ENCODE assay signal across 23 cellular contexts in the genomic region with DNA sequence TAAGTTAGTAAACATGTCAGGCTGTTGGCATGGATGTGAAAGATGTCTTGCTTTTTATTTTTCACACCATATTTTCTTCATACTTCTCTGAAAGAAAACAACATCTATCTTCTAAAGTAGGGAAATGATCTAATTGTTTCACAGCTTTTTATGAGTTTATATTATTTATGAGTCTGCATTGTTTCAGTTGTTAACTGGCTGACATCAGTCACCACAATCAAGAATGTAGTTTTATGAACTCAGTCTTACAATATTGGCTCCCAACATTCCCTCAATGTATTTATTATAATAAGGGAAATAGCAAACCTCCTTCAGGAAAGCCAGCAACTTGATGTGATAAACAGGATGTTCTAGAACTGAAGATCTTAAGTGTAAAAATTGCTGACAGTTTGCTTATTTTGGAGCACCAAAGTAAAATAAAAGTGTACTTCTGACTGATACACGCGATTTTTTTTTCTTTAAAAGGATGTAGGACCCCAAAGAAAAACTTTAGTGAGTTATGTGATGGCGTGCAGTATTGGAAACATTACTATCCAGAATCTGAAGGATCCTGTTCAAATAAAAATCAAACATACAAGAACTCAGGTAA.
"Had no signal": no experiment of that assay in that cellular context is flagged by ENCODE, and none has a peak within 500 bp of the region (broad histone marks: within the 10 kb centered on the region; RNA-seq: fewer than 3 reads in every experiment).

No MANE protein-coding gene starts in this region.

- H3K27ac ChIP-seq: body of pancreas, cardiac muscle cell, tibial artery had no signal

- DNase-seq: activated CD4-positive, alpha-beta T cell treated with anti-CD3 and anti-CD28 coated beads, Interleukin-2, amount 10 ng/mL, durations not matched to agents 24 days and 14 days; activated CD4-positive, CD25-positive, alpha-beta regulatory T cell; activated CD8-positive, alpha-beta memory T cell treated with anti-CD3 and anti-CD28 coated beads, Interleukin-2, amount 10 ng/mL, durations not matched to agents 7 days and 5 days; activated CD8-positive, alpha-beta T cell treated with anti-CD3 and anti-CD28 coated beads for 36 hours; activated effector memory CD4-positive, alpha-beta T cell treated with anti-CD3 and anti-CD28 coated beads, Interleukin-2, amount 50 U/mL, for 16 hours; activated naive CD4-positive, alpha-beta T cell treated with anti-CD3 and anti-CD28 coated beads, Interleukin-2, amount 50 U/mL, for 16 hours; activated naive CD8-positive, alpha-beta T cell treated with anti-CD3 and anti-CD28 coated beads, Interleukin-2, amount 50 U/mL, for 24 hours; activated T-cell treated with anti-CD3 and anti-CD28 coated beads for 4 hours; anterior cingulate cortex; body of pancreas; cortex of kidney; foreskin melanocyte; glutamatergic neuron; left ventricle myocardium superior; midbrain; stimulated activated CD4-positive, alpha-beta T cell treated with anti-CD3 and anti-CD28 coated beads, Interleukin-12 subunit alpha, Interleukin-12 subunit beta, amount 100 ng/mL, for 4 hours; substantia nigra; T-helper 17 cell; tibial artery had no signal

- ATAC-seq: activated CD8-positive, alpha-beta memory T cell treated with anti-CD3 and anti-CD28 coated beads, Interleukin-2, amount 10 ng/mL, durations not matched to agents 7 days and 5 days; activated CD8-positive, alpha-beta T cell treated with anti-CD3 and anti-CD28 coated beads for 36 hours; activated naive CD8-positive, alpha-beta T cell treated with anti-CD3 and anti-CD28 coated beads, Interleukin-2, amount 50 U/mL, for 24 hours; body of pancreas; left ventricle myocardium superior; natural killer cell treated with Interleukin-12 subunit alpha and Interleukin-12 subunit beta and Interleukin-15 and Interleukin-18, amount 100 ng/mL, for 72 hours; T-helper 17 cell had no signal

- H3K4me1 ChIP-seq: tibial artery had no signal

- H3K9me3 Mint-ChIP-seq: activated CD8-positive, alpha-beta T cell treated with anti-CD3 and anti-CD28 coated beads for 36 hours; activated naive CD8-positive, alpha-beta T cell treated with anti-CD3 and anti-CD28 coated beads, Interleukin-2, amount 50 U/mL, for 24 hours; natural killer cell treated with Interleukin-12 subunit alpha and Interleukin-12 subunit beta and Interleukin-15 and Interleukin-18, amount 100 ng/mL, for 72 hours; stimulated activated naive CD8-positive, alpha-beta T cell treated with anti-CD3 and anti-CD28 coated beads, Interleukin-15, Interleukin-2, amounts not matched to agents 100 ng/mL and 50 ng/mL, for 24 hours had no signal

- H3K27me3 ChIP-seq: body of pancreas, cardiac muscle cell, tibial artery had no signal

- H3K4me3 ChIP-seq: body of pancreas, cardiac muscle cell, tibial artery had no signal

- H3K4me3 Mint-ChIP-seq: activated CD4-positive, alpha-beta T cell treated with anti-CD3 and anti-CD28 coated beads, Interleukin-2, amount 10 ng/mL, durations not matched to agents 24 days and 14 days; activated CD8-positive, alpha-beta memory T cell treated with anti-CD3 and anti-CD28 coated beads, Interleukin-2, amount 10 ng/mL, durations not matched to agents 7 days and 5 days; activated CD8-positive, alpha-beta T cell treated with anti-CD3 and anti-CD28 coated beads for 36 hours; activated naive CD8-positive, alpha-beta T cell treated with anti-CD3 and anti-CD28 coated beads, Interleukin-2, amount 50 U/mL, for 24 hours; natural killer cell treated with Interleukin-12 subunit alpha and Interleukin-12 subunit beta and Interleukin-15 and Interleukin-18, amount 100 ng/mL, for 72 hours; stimulated activated naive CD8-positive, alpha-beta T cell treated with anti-CD3 and anti-CD28 coated beads, Interleukin-15, Interleukin-2, amounts not matched to agents 100 ng/mL and 50 ng/mL, for 24 hours; T-helper 17 cell had no signal

- H3K27ac Mint-ChIP-seq: activated CD4-positive, alpha-beta T cell treated with anti-CD3 and anti-CD28 coated beads, Interleukin-2, amount 10 ng/mL, durations not matched to agents 24 days and 14 days; activated CD8-positive, alpha-beta memory T cell treated with anti-CD3 and anti-CD28 coated beads, Interleukin-2, amount 10 ng/mL, durations not matched to agents 7 days and 5 days; activated CD8-positive, alpha-beta T cell treated with anti-CD3 and anti-CD28 coated beads for 36 hours; activated naive CD8-positive, alpha-beta T cell treated with anti-CD3 and anti-CD28 coated beads, Interleukin-2, amount 50 U/mL, for 24 hours; natural killer cell treated with Interleukin-12 subunit alpha and Interleukin-12 subunit beta and Interleukin-15 and Interleukin-18, amount 100 ng/mL, for 72 hours; stimulated activated naive CD8-positive, alpha-beta T cell treated with anti-CD3 and anti-CD28 coated beads, Interleukin-15, Interleukin-2, amounts not matched to agents 100 ng/mL and 50 ng/mL, for 24 hours; T-helper 17 cell had no signal

- H3K27me3 Mint-ChIP-seq: activated naive CD8-positive, alpha-beta T cell treated with anti-CD3 and anti-CD28 coated beads, Interleukin-2, amount 50 U/mL, for 24 hours; progenitor cell of endocrine pancreas; stimulated activated naive CD8-positive, alpha-beta T cell treated with anti-CD3 and anti-CD28 coated beads, Interleukin-15, Interleukin-2, amounts not matched to agents 100 ng/mL and 50 ng/mL, for 24 hours; T-helper 17 cell had no signal

- H3K36me3 ChIP-seq: cardiac muscle cell, tibial artery had no signal

- H3K36me3 Mint-ChIP-seq: natural killer cell treated with Interleukin-12 subunit alpha and Interleukin-12 subunit beta and Interleukin-15 and Interleukin-18, amount 100 ng/mL, for 72 hours had no signal

- H3K9me3 ChIP-seq: body of pancreas, tibial artery had no signal
